In the genomic region with DNA sequence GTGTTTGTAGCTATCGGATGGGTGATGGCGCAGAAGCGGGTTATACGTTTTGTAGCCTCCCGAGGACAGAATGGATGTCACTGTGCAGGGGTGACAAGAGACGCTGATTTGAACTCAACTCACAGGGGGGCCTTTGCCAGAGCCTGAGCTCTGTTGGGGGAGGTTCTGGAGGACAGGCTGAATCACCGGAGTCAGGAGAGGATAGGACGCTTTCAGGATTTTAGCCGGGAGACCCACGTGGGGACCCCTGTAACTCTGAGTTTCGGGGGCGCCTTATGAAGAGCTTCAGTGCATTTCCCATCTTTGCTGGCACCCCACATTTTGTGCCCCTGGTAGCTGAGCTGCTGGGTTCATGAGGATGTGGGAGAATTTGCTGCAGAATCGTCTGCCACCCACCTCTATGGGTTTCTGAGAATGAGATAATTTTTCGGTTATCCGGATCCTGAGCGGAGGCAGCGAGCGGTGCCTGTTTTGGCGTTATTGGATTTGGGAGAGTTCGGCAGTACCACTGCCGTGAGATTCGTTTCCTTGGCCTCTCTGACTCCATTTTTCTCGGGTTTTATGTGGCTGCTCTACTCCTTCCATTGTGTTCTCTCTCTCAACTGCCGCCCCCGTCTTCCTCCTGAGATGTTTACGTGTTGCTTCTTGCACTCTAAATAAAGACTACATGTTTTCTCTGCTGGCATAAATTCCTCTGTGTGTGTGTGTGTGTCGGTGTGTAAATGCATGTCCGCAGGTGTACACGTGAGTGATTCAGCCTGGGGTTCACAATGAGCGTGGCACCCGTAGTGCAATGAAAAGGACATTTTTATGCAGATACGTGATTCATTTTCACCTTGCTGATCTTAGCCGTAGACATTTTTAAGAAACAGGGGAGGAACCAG, we compare ENCODE assay signal across 2 cellular contexts.
TF ChIP-seq lines count a peak whose summit lies in the region.

No MANE protein-coding gene starts in this region.

TF ChIP-seq in SK-N-SH, 30 proteins besides CTCF, POLR2A, EP300 and RAD21 (continued from another document):
- TF ChIP-seq GABPA (IDR thresholded peaks at IDR 0.05; ENCODE audit: low read depth) (no peak), FOXJ3 (CRISPR knock-in tag; IDR thresholded peaks at IDR 0.05) (no peak), RXRA (IDR thresholded peaks at IDR 0.05; ENCODE audit: borderline replicate concordance, low read depth) (no peak), EZH2phosphoT487 (IDR thresholded peaks at IDR 0.05; ENCODE audit: borderline replicate concordance, low read depth) (no peak), JUND (IDR thresholded peaks at IDR 0.05) (no peak), POLR2AphosphoS5 (IDR thresholded peaks at IDR 0.05; ENCODE audit: low read depth, low read length) (no peak), IRF3 (IDR thresholded peaks at IDR 0.05; ENCODE audit: low read depth, low read length) (no peak), MXI1 (IDR thresholded peaks at IDR 0.05; ENCODE audit: low read depth, low read length) (no peak), ELF1 (IDR thresholded peaks at IDR 0.05) (no peak), RCOR1 (IDR thresholded peaks at IDR 0.05; ENCODE audit: low read length) (no peak), MEF2A (IDR thresholded peaks at IDR 0.05; ENCODE audit: borderline replicate concordance, low read depth) (no peak), NFIC (IDR thresholded peaks at IDR 0.05; ENCODE audit: borderline replicate concordance) (no peak), YY1 (IDR thresholded peaks at IDR 0.05; ENCODE audit: low read depth) (no peak)
- TF ChIP-seq, protein P1, sequence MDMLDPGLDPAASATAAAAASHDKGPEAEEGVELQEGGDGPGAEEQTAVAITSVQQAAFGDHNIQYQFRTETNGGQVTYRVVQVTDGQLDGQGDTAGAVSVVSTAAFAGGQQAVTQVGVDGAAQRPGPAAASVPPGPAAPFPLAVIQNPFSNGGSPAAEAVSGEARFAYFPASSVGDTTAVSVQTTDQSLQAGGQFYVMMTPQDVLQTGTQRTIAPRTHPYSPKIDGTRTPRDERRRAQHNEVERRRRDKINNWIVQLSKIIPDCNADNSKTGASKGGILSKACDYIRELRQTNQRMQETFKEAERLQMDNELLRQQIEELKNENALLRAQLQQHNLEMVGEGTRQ (IDR thresholded peaks at IDR 0.05; ENCODE audit: borderline replicate concordance, low read depth, low read length) = no peak
- TF ChIP-seq, protein P2, sequence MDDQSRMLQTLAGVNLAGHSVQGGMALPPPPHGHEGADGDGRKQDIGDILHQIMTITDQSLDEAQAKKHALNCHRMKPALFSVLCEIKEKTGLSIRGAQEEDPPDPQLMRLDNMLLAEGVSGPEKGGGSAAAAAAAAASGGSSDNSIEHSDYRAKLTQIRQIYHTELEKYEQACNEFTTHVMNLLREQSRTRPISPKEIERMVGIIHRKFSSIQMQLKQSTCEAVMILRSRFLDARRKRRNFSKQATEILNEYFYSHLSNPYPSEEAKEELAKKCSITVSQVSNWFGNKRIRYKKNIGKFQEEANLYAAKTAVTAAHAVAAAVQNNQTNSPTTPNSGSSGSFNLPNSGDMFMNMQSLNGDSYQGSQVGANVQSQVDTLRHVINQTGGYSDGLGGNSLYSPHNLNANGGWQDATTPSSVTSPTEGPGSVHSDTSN (IDR thresholded peaks at IDR 0.05) = no peak

TF ChIP-seq in SK-N-SH treated with all-trans-retinoic acid at 6 μM for 48 hours, 23 proteins besides CTCF, POLR2A, EP300 and RAD21 (continued from another document):
- TF ChIP-seq ARNTL (CRISPR knock-in tag; IDR thresholded peaks at IDR 0.05; ENCODE audit: borderline replicate concordance, low read depth) (no peak), OSR1 (CRISPR knock-in tag; IDR thresholded peaks at IDR 0.05) (no peak), TCF4 (CRISPR knock-in tag; IDR thresholded peaks at IDR 0.05; ENCODE audit: borderline replicate concordance) (no peak), TOX (CRISPR knock-in tag; IDR thresholded peaks at IDR 0.05; ENCODE audit: borderline replicate concordance) (no peak), SNAI2 (CRISPR knock-in tag; IDR thresholded peaks at IDR 0.05) (no peak)
- TF ChIP-seq, protein P3, sequence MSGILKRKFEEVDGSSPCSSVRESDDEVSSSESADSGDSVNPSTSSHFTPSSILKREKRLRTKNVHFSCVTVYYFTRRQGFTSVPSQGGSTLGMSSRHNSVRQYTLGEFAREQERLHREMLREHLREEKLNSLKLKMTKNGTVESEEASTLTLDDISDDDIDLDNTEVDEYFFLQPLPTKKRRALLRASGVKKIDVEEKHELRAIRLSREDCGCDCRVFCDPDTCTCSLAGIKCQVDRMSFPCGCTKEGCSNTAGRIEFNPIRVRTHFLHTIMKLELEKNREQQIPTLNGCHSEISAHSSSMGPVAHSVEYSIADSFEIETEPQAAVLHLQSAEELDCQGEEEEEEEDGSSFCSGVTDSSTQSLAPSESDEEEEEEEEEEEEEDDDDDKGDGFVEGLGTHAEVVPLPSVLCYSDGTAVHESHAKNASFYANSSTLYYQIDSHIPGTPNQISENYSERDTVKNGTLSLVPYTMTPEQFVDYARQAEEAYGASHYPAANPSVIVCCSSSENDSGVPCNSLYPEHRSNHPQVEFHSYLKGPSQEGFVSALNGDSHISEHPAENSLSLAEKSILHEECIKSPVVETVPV (CRISPR knock-in tag; IDR thresholded peaks at IDR 0.05) = no peak
- TF ChIP-seq, protein P4, sequence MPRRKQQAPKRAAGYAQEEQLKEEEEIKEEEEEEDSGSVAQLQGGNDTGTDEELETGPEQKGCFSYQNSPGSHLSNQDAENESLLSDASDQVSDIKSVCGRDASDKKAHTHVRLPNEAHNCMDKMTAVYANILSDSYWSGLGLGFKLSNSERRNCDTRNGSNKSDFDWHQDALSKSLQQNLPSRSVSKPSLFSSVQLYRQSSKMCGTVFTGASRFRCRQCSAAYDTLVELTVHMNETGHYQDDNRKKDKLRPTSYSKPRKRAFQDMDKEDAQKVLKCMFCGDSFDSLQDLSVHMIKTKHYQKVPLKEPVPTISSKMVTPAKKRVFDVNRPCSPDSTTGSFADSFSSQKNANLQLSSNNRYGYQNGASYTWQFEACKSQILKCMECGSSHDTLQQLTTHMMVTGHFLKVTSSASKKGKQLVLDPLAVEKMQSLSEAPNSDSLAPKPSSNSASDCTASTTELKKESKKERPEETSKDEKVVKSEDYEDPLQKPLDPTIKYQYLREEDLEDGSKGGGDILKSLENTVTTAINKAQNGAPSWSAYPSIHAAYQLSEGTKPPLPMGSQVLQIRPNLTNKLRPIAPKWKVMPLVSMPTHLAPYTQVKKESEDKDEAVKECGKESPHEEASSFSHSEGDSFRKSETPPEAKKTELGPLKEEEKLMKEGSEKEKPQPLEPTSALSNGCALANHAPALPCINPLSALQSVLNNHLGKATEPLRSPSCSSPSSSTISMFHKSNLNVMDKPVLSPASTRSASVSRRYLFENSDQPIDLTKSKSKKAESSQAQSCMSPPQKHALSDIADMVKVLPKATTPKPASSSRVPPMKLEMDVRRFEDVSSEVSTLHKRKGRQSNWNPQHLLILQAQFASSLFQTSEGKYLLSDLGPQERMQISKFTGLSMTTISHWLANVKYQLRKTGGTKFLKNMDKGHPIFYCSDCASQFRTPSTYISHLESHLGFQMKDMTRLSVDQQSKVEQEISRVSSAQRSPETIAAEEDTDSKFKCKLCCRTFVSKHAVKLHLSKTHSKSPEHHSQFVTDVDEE (CRISPR knock-in tag; IDR thresholded peaks at IDR 0.05) = no peak
